Comparison of ENCODE assay signal across 11 cellular contexts in the genomic region with DNA sequence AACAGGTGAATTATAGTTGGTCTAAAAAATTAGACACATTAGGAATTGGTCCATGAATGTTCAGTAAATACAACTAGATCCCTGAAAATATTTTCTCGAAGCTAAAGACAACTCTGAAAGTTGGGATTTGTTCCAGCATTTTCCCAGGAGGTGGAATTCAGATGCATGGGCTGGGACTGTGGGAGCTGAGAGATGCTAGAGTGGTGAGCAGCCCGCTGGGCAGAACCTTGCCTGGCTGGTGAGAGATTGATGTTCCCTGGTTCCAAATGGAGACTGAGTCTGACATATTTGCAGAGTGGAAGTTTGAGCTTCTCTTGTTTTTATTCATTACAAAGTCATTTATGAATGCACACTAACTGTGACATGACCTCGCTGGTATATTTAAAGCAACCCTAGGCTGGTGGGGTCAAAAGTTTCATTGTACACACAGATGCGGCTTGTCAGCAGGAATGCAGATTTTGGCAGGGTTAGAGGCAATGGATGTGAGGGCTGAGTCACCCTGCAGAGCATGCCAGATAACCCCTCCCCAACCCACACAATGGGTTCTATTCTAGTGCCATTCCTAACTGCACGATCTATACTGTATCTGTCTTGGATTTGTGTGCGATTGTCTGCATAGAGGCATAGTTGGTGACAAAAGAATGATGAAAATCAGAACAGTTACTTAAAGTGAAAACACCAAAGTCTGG. TPM values are rescaled to one million over a fixed set of nuclear protein-coding genes. Genes with fewer than 3 reads are reported as not detected.
DNase-seq lines count a peak whose midpoint lies in the region; FAIRE-seq and TF ChIP-seq lines count a peak whose summit lies in the region.
"Had no signal": no experiment of that assay in that cellular context is flagged by ENCODE, and none has a peak within 500 bp of the region (broad histone marks: within the 10 kb centered on the region; RNA-seq: fewer than 3 reads in every experiment).

No MANE protein-coding gene starts in this region.

- FAIRE-seq in H54 (lab: Jason Lieb, UNC) (peak; percentile 99), frontal cortex (lab: Jason Lieb, UNC) (no peak)

- peak; percentile 63 for DNase-seq in H54 (ENCODE audit: insufficient read length, low spot score)
- peak; percentile 91 for DNase-seq in SW480 (ENCODE audit: low spot score)
- DNase-seq in fibroblast of villous mesenchyme (ENCODE audit: low read depth) = peak; percentile 59
- peak; percentile 53 for DNase-seq in pulmonary artery endothelial cell (ENCODE audit: low read depth, low spot score)
- DNase-seq in frontal cortex (ENCODE audit: low spot score in 2 of 2) = no peak
- DNase-seq in central memory CD4-positive, alpha-beta T cell = no peak
- DNase-seq in OCI-M2 (lab: John Stamatoyannopoulos, UW; ENCODE audit: unreplicated experiment) = no peak
- no peak for DNase-seq in NCI-H187 (lab: John Stamatoyannopoulos, UW)
- DNase-seq: GDM1, mucosa of descending colon had no signal

- H3K4me3 ChIP-seq in fibroblast of villous mesenchyme (ENCODE audit: low read depth, low read length) = no peak overlapping the region
- H3K4me3 ChIP-seq: mucosa of descending colon had no signal

- TF ChIP-seq CTCF in fibroblast of villous mesenchyme (IDR thresholded peaks at IDR 0.05; ENCODE audit: insufficient read depth, low read depth, low read length) = no peak

- TF ChIP-seq POLR2A in H54 (IDR thresholded peaks at IDR 0.05; ENCODE audit: low read depth, low read length) = no peak

RNA-seq across cellular contexts. Expression of gene TMEM178A, which starts 23.5 kb away (rescaled TPM):
- total RNA-seq in fibroblast of villous mesenchyme (0.43 and 1.3 TPM in 2 replicates), pulmonary artery endothelial cell (0.28 and 0.99 TPM in 2 replicates), frontal cortex (26.9 TPM)
- total RNA-seq: activated CD8-positive, alpha-beta memory T cell treated with anti-CD3 and anti-CD28 coated beads for 36 hours had no signal

Comparison
In these comparisons a context has a peak if more than half of its experiments do, and no peak if none do; other contexts are left out.
1. DNase-seq: peak in H54 (single experiment), SW480 (single experiment), fibroblast of villous mesenchyme (single experiment) and pulmonary artery endothelial cell (single experiment); none in frontal cortex (0 of 2), central memory CD4-positive, alpha-beta T cell (single experiment), OCI-M2 (single experiment) and NCI-H187 (0 of 2).
2. RNA of gene TMEM178A, which starts 23.5 kb away (total RNA-seq): 26.9 TPM in frontal cortex (single experiment); 0.28 to 0.99 TPM in pulmonary artery endothelial cell and 0.43 to 1.3 TPM in fibroblast of villous mesenchyme; every median in the first group is over 10 times any median in the second.